1 cellular context compared by ENCODE assay signal in the genomic region with DNA sequence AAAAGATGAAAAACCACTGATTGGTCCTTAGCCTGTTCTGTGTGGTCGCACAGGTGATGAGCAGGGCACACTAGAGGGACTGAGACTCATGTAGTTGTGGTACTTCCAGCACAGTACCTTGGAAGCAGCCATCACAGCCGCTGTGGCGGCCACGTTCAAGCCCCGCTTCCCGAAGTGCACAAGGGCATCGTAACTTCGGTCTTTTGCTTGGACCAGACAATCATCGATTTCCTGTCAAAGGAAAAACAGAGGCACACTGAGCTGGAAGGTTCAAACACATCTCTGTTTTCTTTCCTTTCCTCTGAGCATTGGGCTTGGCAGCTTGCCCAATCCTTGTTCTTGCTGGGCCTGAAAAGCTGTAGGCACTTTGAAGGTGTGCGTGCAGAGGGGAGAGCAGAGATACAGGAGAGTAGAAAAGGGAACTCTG.
TF ChIP-seq lines count a peak whose summit lies in the region.

No MANE protein-coding gene starts in this region.

TF ChIP-seq in HepG2, 621 proteins besides CTCF, POLR2A, EP300 and RAD21 (continued from another document and continues in another):
- TF ChIP-seq, protein P1, sequence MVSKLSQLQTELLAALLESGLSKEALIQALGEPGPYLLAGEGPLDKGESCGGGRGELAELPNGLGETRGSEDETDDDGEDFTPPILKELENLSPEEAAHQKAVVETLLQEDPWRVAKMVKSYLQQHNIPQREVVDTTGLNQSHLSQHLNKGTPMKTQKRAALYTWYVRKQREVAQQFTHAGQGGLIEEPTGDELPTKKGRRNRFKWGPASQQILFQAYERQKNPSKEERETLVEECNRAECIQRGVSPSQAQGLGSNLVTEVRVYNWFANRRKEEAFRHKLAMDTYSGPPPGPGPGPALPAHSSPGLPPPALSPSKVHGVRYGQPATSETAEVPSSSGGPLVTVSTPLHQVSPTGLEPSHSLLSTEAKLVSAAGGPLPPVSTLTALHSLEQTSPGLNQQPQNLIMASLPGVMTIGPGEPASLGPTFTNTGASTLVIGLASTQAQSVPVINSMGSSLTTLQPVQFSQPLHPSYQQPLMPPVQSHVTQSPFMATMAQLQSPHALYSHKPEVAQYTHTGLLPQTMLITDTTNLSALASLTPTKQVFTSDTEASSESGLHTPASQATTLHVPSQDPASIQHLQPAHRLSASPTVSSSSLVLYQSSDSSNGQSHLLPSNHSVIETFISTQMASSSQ (IDR thresholded peaks at IDR 0.05; ENCODE audit: low read depth): no peak
- TF ChIP-seq, protein P1 (CRISPR knock-in tag; IDR thresholded peaks at IDR 0.05; ENCODE audit: borderline replicate concordance): 0 out of 2 replicates have a peak, but pooled peaks have one; percentile 31
- TF ChIP-seq ZFAT (CRISPR knock-in tag; conservative IDR thresholded peaks at IDR 0.05) (no peak), ZKSCAN5 (CRISPR knock-in tag; IDR thresholded peaks at IDR 0.05) (no peak), KLF11 (CRISPR knock-in tag; IDR thresholded peaks at IDR 0.05) (0 out of 2 replicates have a peak, but pooled peaks have one; percentile 39), HOXA9 (CRISPR knock-in tag; IDR thresholded peaks at IDR 0.05; ENCODE audit: borderline replicate concordance) (no peak), ZSCAN21 (CRISPR knock-in tag; IDR thresholded peaks at IDR 0.05; ENCODE audit: borderline replicate concordance) (peak; percentile 58; the same call in 1 of the 2 replicates), AKAP8 (CRISPR knock-in tag; IDR thresholded peaks at IDR 0.05) (no peak), WIZ (CRISPR knock-in tag; IDR thresholded peaks at IDR 0.05) (no peak; the same call in 1 of the 2 replicates), CC2D1A (CRISPR knock-in tag; IDR thresholded peaks at IDR 0.05) (no peak), MAFK (conservative IDR thresholded peaks at IDR 0.05 in 1 of 2, IDR thresholded peaks at IDR 0.05 in 1 of 2; ENCODE audit: low read length in 2 of 2) (no peak), SCMH1 (CRISPR knock-in tag; IDR thresholded peaks at IDR 0.05; ENCODE audit: borderline replicate concordance) (no peak), SRSF1 (optimal IDR thresholded peaks at IDR 0.05; ENCODE audit: low read depth, low read length) (no peak), ZNF510 (CRISPR knock-in tag; IDR thresholded peaks at IDR 0.05; ENCODE audit: low read depth) (no peak), SYNCRIP (IDR thresholded peaks at IDR 0.05; ENCODE audit: insufficient read depth, low read depth, low read length) (no peak), ZIK1 (CRISPR knock-in tag; IDR thresholded peaks at IDR 0.05; ENCODE audit: borderline replicate concordance, low read depth) (no peak), MEF2D (CRISPR knock-in tag; IDR thresholded peaks at IDR 0.05) (0 out of 2 replicates have a peak, but pooled peaks have one; percentile 26), ZNF75D (CRISPR knock-in tag; IDR thresholded peaks at IDR 0.05; ENCODE audit: borderline replicate concordance) (no peak), ZSCAN12 (CRISPR knock-in tag; IDR thresholded peaks at IDR 0.05) (no peak), KDM1A (CRISPR knock-in tag; IDR thresholded peaks at IDR 0.05) (0 out of 2 replicates have a peak, but pooled peaks have one; percentile 63), TARDBP (CRISPR knock-in tag; IDR thresholded peaks at IDR 0.05) (peak; percentile 75), ZBTB1 (CRISPR knock-in tag; IDR thresholded peaks at IDR 0.05; ENCODE audit: borderline replicate concordance) (no peak), ZNF670 (CRISPR knock-in tag; IDR thresholded peaks at IDR 0.05; ENCODE audit: borderline replicate concordance) (no peak), ETV6 (CRISPR knock-in tag; conservative IDR thresholded peaks at IDR 0.05) (0 out of 2 replicates have a peak, but pooled peaks have one; percentile 43), FOXC1 (CRISPR knock-in tag; IDR thresholded peaks at IDR 0.05; ENCODE audit: borderline replicate concordance) (no peak), IKZF1 (IDR thresholded peaks at IDR 0.05) (no peak), ZNF350 (CRISPR knock-in tag; IDR thresholded peaks at IDR 0.05; ENCODE audit: borderline replicate concordance, low read depth) (peak; percentile 30; the same call in 1 of the 2 replicates), HNRNPL (IDR thresholded peaks at IDR 0.05; ENCODE audit: low read depth, low read length) (no peak), MBD4 (IDR thresholded peaks at IDR 0.05; ENCODE audit: borderline replicate concordance, low read length) (no peak)
- TF ChIP-seq, protein P2, sequence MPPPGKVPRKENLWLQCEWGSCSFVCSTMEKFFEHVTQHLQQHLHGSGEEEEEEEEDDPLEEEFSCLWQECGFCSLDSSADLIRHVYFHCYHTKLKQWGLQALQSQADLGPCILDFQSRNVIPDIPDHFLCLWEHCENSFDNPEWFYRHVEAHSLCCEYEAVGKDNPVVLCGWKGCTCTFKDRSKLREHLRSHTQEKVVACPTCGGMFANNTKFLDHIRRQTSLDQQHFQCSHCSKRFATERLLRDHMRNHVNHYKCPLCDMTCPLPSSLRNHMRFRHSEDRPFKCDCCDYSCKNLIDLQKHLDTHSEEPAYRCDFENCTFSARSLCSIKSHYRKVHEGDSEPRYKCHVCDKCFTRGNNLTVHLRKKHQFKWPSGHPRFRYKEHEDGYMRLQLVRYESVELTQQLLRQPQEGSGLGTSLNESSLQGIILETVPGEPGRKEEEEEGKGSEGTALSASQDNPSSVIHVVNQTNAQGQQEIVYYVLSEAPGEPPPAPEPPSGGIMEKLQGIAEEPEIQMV (CRISPR knock-in tag; IDR thresholded peaks at IDR 0.05; ENCODE audit: low read depth): no peak
- TF ChIP-seq, protein P3, sequence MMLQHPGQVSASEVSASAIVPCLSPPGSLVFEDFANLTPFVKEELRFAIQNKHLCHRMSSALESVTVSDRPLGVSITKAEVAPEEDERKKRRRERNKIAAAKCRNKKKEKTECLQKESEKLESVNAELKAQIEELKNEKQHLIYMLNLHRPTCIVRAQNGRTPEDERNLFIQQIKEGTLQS (CRISPR knock-in tag; IDR thresholded peaks at IDR 0.05): no peak
- TF ChIP-seq, protein P4, sequence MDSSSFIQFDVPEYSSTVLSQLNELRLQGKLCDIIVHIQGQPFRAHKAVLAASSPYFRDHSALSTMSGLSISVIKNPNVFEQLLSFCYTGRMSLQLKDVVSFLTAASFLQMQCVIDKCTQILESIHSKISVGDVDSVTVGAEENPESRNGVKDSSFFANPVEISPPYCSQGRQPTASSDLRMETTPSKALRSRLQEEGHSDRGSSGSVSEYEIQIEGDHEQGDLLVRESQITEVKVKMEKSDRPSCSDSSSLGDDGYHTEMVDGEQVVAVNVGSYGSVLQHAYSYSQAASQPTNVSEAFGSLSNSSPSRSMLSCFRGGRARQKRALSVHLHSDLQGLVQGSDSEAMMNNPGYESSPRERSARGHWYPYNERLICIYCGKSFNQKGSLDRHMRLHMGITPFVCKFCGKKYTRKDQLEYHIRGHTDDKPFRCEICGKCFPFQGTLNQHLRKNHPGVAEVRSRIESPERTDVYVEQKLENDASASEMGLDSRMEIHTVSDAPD (CRISPR knock-in tag; IDR thresholded peaks at IDR 0.05): 0 out of 2 replicates have a peak, but pooled peaks have one; percentile 57
- TF ChIP-seq, protein P5, sequence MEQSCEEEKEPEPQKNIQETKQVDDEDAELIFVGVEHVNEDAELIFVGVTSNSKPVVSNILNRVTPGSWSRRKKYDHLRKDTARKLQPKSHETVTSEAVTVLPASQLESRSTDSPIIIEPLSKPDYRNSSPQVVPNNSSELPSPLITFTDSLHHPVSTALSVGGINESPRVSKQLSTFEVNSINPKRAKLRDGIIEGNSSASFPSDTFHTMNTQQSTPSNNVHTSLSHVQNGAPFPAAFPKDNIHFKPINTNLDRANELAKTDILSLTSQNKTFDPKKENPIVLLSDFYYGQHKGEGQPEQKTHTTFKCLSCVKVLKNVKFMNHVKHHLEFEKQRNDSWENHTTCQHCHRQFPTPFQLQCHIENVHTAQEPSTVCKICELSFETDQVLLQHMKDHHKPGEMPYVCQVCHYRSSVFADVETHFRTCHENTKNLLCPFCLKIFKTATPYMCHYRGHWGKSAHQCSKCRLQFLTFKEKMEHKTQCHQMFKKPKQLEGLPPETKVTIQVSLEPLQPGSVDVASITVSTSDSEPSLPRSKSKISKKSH (CRISPR knock-in tag; IDR thresholded peaks at IDR 0.05; ENCODE audit: borderline replicate concordance): no peak
- TF ChIP-seq, protein P6, sequence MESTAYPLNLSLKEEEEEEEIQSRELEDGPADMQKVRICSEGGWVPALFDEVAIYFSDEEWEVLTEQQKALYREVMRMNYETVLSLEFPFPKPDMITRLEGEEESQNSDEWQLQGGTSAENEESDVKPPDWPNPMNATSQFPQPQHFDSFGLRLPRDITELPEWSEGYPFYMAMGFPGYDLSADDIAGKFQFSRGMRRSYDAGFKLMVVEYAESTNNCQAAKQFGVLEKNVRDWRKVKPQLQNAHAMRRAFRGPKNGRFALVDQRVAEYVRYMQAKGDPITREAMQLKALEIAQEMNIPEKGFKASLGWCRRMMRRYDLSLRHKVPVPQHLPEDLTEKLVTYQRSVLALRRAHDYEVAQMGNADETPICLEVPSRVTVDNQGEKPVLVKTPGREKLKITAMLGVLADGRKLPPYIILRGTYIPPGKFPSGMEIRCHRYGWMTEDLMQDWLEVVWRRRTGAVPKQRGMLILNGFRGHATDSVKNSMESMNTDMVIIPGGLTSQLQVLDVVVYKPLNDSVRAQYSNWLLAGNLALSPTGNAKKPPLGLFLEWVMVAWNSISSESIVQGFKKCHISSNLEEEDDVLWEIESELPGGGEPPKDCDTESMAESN (CRISPR knock-in tag; conservative IDR thresholded peaks at IDR 0.05): no peak
- TF ChIP-seq, protein P7, sequence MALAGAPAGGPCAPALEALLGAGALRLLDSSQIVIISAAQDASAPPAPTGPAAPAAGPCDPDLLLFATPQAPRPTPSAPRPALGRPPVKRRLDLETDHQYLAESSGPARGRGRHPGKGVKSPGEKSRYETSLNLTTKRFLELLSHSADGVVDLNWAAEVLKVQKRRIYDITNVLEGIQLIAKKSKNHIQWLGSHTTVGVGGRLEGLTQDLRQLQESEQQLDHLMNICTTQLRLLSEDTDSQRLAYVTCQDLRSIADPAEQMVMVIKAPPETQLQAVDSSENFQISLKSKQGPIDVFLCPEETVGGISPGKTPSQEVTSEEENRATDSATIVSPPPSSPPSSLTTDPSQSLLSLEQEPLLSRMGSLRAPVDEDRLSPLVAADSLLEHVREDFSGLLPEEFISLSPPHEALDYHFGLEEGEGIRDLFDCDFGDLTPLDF (CRISPR knock-in tag; IDR thresholded peaks at IDR 0.05): no peak
- TF ChIP-seq, protein P8, sequence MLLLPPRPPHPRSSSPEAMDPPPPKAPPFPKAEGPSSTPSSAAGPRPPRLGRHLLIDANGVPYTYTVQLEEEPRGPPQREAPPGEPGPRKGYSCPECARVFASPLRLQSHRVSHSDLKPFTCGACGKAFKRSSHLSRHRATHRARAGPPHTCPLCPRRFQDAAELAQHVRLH (CRISPR knock-in tag; IDR thresholded peaks at IDR 0.05; ENCODE audit: borderline replicate concordance, low read depth): no peak
- TF ChIP-seq, protein P9, sequence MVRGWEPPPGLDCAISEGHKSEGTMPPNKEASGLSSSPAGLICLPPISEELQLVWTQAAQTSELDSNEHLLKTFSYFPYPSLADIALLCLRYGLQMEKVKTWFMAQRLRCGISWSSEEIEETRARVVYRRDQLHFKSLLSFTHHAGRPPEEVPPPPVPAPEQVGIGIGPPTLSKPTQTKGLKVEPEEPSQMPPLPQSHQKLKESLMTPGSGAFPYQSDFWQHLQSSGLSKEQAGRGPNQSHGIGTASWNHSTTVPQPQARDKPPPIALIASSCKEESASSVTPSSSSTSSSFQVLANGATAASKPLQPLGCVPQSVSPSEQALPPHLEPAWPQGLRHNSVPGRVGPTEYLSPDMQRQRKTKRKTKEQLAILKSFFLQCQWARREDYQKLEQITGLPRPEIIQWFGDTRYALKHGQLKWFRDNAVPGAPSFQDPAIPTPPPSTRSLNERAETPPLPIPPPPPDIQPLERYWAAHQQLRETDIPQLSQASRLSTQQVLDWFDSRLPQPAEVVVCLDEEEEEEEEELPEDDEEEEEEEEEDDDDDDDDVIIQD (CRISPR knock-in tag; IDR thresholded peaks at IDR 0.05; ENCODE audit: low read depth): peak; percentile 83; the same call in 1 of the 2 replicates
